Comparison of ENCODE assay signal across 22 cellular contexts in the genomic region with DNA sequence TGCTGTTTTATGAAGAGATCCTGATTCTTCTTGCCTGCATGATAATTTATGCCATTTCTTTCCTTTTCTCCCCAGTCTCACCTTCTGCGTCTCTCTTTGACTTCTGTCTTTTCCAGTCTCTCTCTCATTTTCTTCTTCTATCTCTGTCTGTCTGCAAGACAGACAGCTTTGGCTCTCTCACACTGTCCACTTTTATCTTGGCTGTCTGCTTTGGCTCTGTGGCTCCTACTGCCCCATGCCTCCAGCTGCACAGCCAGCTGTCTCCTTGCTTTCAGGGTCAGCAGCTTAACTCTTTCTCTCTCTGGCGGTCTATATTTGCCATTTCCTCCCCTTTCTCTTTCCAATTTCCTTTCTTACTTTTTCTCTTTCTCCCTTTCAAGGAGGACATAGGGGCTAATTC.
DNase-seq lines count a peak whose midpoint lies in the region; ATAC-seq, FAIRE-seq and TF ChIP-seq lines count a peak whose summit lies in the region.
"Had no signal": no experiment of that assay in that cellular context is flagged by ENCODE, and none has a peak within 500 bp of the region (broad histone marks: within the 10 kb centered on the region; RNA-seq: fewer than 3 reads in every experiment).

No MANE protein-coding gene starts in this region.

- intact Hi-C loops in Right ventricle myocardium superior (cut with DNase I): no loop called here
- intact Hi-C loops in left ventricle myocardium inferior (cut with micrococcal nuclease): no loop called here

- H3K9me3 Mint-ChIP-seq in H9 (no peaks in the 10 kb centered on the region), astrocyte (ENCODE audit: unreplicated experiment) (no peaks in the 10 kb centered on the region), neural progenitor cell (no peaks in the 10 kb centered on the region)

- H3K4me1 Mint-ChIP-seq in H9 (peaks cover 5% of the 10 kb centered on the region in 2 experiments), astrocyte (ENCODE audit: low read depth, unreplicated experiment) (peaks cover 2% of the 10 kb centered on the region), neural progenitor cell (no peaks in the 10 kb centered on the region)

- H2AK5ac ChIP-seq in H9 (ENCODE audit: insufficient read length, low read length): no peak overlapping the region

- no peaks in the 10 kb centered on the region for H3K23me2 ChIP-seq in H9 (ENCODE audit: insufficient read length, low read depth, low read length, poor library complexity, severe bottlenecking)

- no peak for FAIRE-seq in astrocyte (lab: Jason Lieb, UNC)
- FAIRE-seq: D721Med had no signal

- TF ChIP-seq CTCF in left ventricle myocardium inferior (IDR thresholded peaks at IDR 0.05; ENCODE audit: borderline replicate concordance) (no peak), H9 (conservative IDR thresholded peaks at IDR 0.05) (no peak), astrocyte (IDR thresholded peaks at IDR 0.05; ENCODE audit: insufficient read depth, low read depth, low read length) (no peak), neural progenitor cell (IDR thresholded peaks at IDR 0.05) (no peak)

- H2BK120ac ChIP-seq in H9 (ENCODE audit: low read depth, low read length, poor library complexity, severe bottlenecking): no peak overlapping the region

- peak; percentile 45 for ATAC-seq in Right ventricle myocardium superior (ENCODE audit: poor library complexity)
- ATAC-seq in HG02759 (IDR thresholded peaks at IDR 0.05; ENCODE audit: unreplicated experiment): no peak

- no peak overlapping the region for H2BK20ac ChIP-seq in H9 (ENCODE audit: low read depth, low read length, poor library complexity, severe bottlenecking)

- no peak overlapping the region for H3K14ac ChIP-seq in H9 (ENCODE audit: insufficient read depth, low read length)

- H3K9ac ChIP-seq in H9 (ENCODE audit: extremely low read depth, insufficient read length, low read length) (no peak overlapping the region), astrocyte (ENCODE audit: low read length) (no peak overlapping the region), neural progenitor cell (no peak overlapping the region)

- no peak overlapping the region for H2BK5ac ChIP-seq in H9 (ENCODE audit: insufficient read length, low read length)

- H3K4me3 Mint-ChIP-seq in H9: no peak overlapping the region
- peak overlapping the region; percentile 90 for H3K4me3 Mint-ChIP-seq in astrocyte (ENCODE audit: unreplicated experiment)
- H3K4me3 Mint-ChIP-seq in neural progenitor cell: no peak overlapping the region

- DNase-seq in Right ventricle myocardium superior (peak; percentile 11), left ventricle myocardium inferior (no peak), H9 (no peak), astrocyte (ENCODE audit: low read depth) (no peak), neural progenitor cell (ENCODE audit: low spot score) (no peak), T-helper 2 cell (no peak)
- no peak for DNase-seq in NK-92 treated with Interleukin-12 subunit alpha and Interleukin-12 subunit beta, amount 100 ng/mL, for 24 hours (lab: John Stamatoyannopoulos, UW)
- DNase-seq: AML-193, DMS53, EL, HCEC 1CT, KG1, NCI-H1105, NCI-H146, NCI-H2029, NCI-H226, NCI-H510A treated with DMSO at 0.1 percent for 48 hours, NCI-H774, Peyer's patch, SJCRH30 had no signal

- no peak overlapping the region for H3K23ac ChIP-seq in H9 (ENCODE audit: insufficient read length, low read depth, low read length)

- H3K4me1 ChIP-seq in left ventricle myocardium inferior (no peaks in the 10 kb centered on the region), H9 (ENCODE audit: insufficient read depth, low read length) (no peaks in the 10 kb centered on the region; the same call in 1 of the 2 replicates), astrocyte (ENCODE audit: insufficient read depth, low read length) (no peaks in the 10 kb centered on the region), neural progenitor cell (peaks cover 5% of the 10 kb centered on the region)
- H3K4me1 ChIP-seq: Peyer's patch, SJCRH30 had no signal

- H3K56ac ChIP-seq in H9 (ENCODE audit: insufficient read length, low read depth, low read length): no peak overlapping the region

- H3T11ph ChIP-seq in H9 (ENCODE audit: low read length): no peak overlapping the region

- H3F3A ChIP-seq in neural progenitor cell (ENCODE audit: low read depth): no peaks in the 10 kb centered on the region

- H3K79me1 ChIP-seq in H9 (ENCODE audit: insufficient read depth, low read depth, low read length, poor library complexity, severe bottlenecking): peaks cover 2% of the 10 kb centered on the region

- H3K4me3 ChIP-seq in left ventricle myocardium inferior (no peak overlapping the region), astrocyte (ENCODE audit: insufficient read depth, low read depth, low read length) (no peak overlapping the region), neural progenitor cell (no peak overlapping the region)
- H3K4me3 ChIP-seq: Peyer's patch, SJCRH30 had no signal

- H3K79me2 ChIP-seq in H9 (ENCODE audit: insufficient read depth, low read length) (no peaks in the 10 kb centered on the region), astrocyte (ENCODE audit: insufficient read depth, low read length) (no peaks in the 10 kb centered on the region), neural progenitor cell (ENCODE audit: low read depth) (no peaks in the 10 kb centered on the region)

- H2AFZ ChIP-seq in H9 (ENCODE audit: low read length) (peak overlapping the region; percentile 16), astrocyte (ENCODE audit: low read depth, low read length) (no peak overlapping the region), neural progenitor cell (replicated peaks) (peak overlapping the region; percentile 76)

- H3K27me3 ChIP-seq in left ventricle myocardium inferior (ENCODE audit: low read depth) (no peaks in the 10 kb centered on the region), H9 (ENCODE audit: insufficient read depth, low read length) (no peaks in the 10 kb centered on the region), astrocyte (ENCODE audit: insufficient read depth, low read length) (no peaks in the 10 kb centered on the region), neural progenitor cell (no peaks in the 10 kb centered on the region)
- H3K27me3 ChIP-seq: Peyer's patch, SJCRH30 had no signal

- H4K20me1 ChIP-seq in H9 (ENCODE audit: control insufficient read depth, insufficient read depth, insufficient read length): no peaks in the 10 kb centered on the region
- H4K20me1 ChIP-seq in astrocyte (ENCODE audit: insufficient read depth, low read length): no peaks in the 10 kb centered on the region
- H4K20me1 ChIP-seq in neural progenitor cell (ENCODE audit: low read depth): no peaks in the 10 kb centered on the region

- H4K5ac ChIP-seq in H9 (ENCODE audit: insufficient read length, low read depth, low read length): no peak overlapping the region

- WGBS in H9 (ENCODE audit: extremely low coverage, insufficient read length, low lambda C conversion rate): no CpG with 5 or more reads among the region's 2 CpGs

- H3K27me3 Mint-ChIP-seq in H9 (ENCODE audit: low read depth) (no peaks in the 10 kb centered on the region), astrocyte (ENCODE audit: low read depth, unreplicated experiment) (no peaks in the 10 kb centered on the region), neural progenitor cell (ENCODE audit: insufficient read depth, low read depth) (no peaks in the 10 kb centered on the region)

- H2BK15ac ChIP-seq in H9 (ENCODE audit: low read depth, low read length): no peak overlapping the region

- H3K36me3 ChIP-seq in left ventricle myocardium inferior: no peaks in the 10 kb centered on the region
- no peaks in the 10 kb centered on the region for H3K36me3 ChIP-seq in astrocyte (ENCODE audit: insufficient read depth, low read length)
- H3K36me3 ChIP-seq in neural progenitor cell: no peaks in the 10 kb centered on the region
- H3K36me3 ChIP-seq: Peyer's patch, SJCRH30 had no signal

- H3K4ac ChIP-seq in H9 (ENCODE audit: low read depth, low read length): no peak overlapping the region

- H4K91ac ChIP-seq in H9 (ENCODE audit: insufficient read length, low read depth, low read length): no peak overlapping the region

- peaks cover 5% of the 10 kb centered on the region for H3K9me3 ChIP-seq in left ventricle myocardium inferior (replicated peaks)
- H3K9me3 ChIP-seq in H9 (ENCODE audit: control insufficient read depth, low read depth, low read length): no peaks in the 10 kb centered on the region
- H3K9me3 ChIP-seq in astrocyte (ENCODE audit: insufficient read depth, low read depth, low read length): no peaks in the 10 kb centered on the region
- no peaks in the 10 kb centered on the region for H3K9me3 ChIP-seq in neural progenitor cell (ENCODE audit: low read depth)
- H3K9me3 ChIP-seq: Peyer's patch, SJCRH30 had no signal

- no peaks in the 10 kb centered on the region for H3K36me3 Mint-ChIP-seq in H9 (ENCODE audit: insufficient read depth in 1 of 3, low read depth in 3 of 3)
- no peaks in the 10 kb centered on the region for H3K36me3 Mint-ChIP-seq in astrocyte (ENCODE audit: low read depth, unreplicated experiment)
- H3K36me3 Mint-ChIP-seq in neural progenitor cell: no peaks in the 10 kb centered on the region

- H3K18ac ChIP-seq in H9 (ENCODE audit: insufficient read length, low read depth, low read length): no peak overlapping the region

- no peak overlapping the region for H2BK12ac ChIP-seq in H9 (ENCODE audit: insufficient read length, low read depth, low read length)

- H4K8ac ChIP-seq in H9 (replicated peaks; ENCODE audit: insufficient read length, low read depth, low read length): no peak overlapping the region

- H3K27ac Mint-ChIP-seq in H9: 0 out of 7 replicates have a peak overlapping the region, but pooled peaks of 1 of the 3 experiments have one; percentile 0
- no peak overlapping the region for H3K27ac Mint-ChIP-seq in astrocyte (ENCODE audit: unreplicated experiment)
- no peak overlapping the region for H3K27ac Mint-ChIP-seq in neural progenitor cell

- H3K4me2 ChIP-seq in H9 (ENCODE audit: insufficient read depth, insufficient read length, low read length): peak overlapping the region; percentile 27
- no peak overlapping the region for H3K4me2 ChIP-seq in astrocyte (ENCODE audit: low read length)
- H3K4me2 ChIP-seq in neural progenitor cell: no peak overlapping the region

- no peak overlapping the region for H3K27ac ChIP-seq in left ventricle myocardium inferior (replicated peaks)
- H3K27ac ChIP-seq in H9 (ENCODE audit: insufficient read length, low read depth, low read length): no peak overlapping the region
- no peak overlapping the region for H3K27ac ChIP-seq in astrocyte (ENCODE audit: low read depth, low read length)
- H3K27ac ChIP-seq in neural progenitor cell: no peak overlapping the region
- H3K27ac ChIP-seq: Peyer's patch, SJCRH30 had no signal
